In the genomic region with DNA sequence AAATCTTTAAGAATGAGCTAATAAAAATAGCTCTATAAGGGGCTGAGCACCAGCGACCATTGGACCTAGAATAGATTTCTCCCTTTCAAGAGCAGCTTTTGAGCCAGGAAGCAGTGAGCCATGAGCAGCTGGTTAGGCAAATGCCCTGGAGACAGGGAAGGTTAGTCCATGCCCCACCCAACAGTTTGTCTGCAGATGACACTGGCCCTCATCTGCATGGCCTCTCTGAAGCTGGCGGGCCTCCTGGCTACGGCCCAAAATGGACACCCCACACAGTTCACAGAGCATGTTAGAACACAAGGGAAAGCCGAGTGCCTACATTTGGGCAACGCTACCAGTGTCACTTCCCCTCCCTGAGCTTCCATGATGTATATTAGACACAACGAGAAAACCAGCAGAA, we compare ENCODE assay signal across 16 cellular contexts.
"Had no signal": no experiment of that assay in that cellular context is flagged by ENCODE, and none has a peak within 500 bp of the region (broad histone marks: within the 10 kb centered on the region; RNA-seq: fewer than 3 reads in every experiment).

No MANE protein-coding gene starts in this region.

- H3K4me1 ChIP-seq: adrenal gland, ascending aorta, esophagus muscularis mucosa, gastrocnemius medialis, neural progenitor cell, tibial artery had no signal

- DNase-seq: activated CD4-positive, alpha-beta memory T cell treated with anti-CD3 and anti-CD28 coated beads, Interleukin-2, amount 10 ng/mL, durations not matched to agents 7 days and 5 days; activated CD4-positive, alpha-beta T cell treated with anti-CD3 and anti-CD28 coated beads, Interleukin-2, amount 10 ng/mL, durations not matched to agents 24 days and 14 days; adrenal gland; brain microvascular endothelial cell; effector memory CD4-positive, alpha-beta T cell; gastrocnemius medialis; hypothalamus; spleen; stimulated activated CD4-positive, alpha-beta T cell treated with anti-CD3 and anti-CD28 coated beads, Interleukin-4, amount 100 ng/mL, for 24 hours; stimulated activated naive CD4-positive, alpha-beta T cell treated with Interleukin-2 at 50 U/mL for 16 hours had no signal

- H3K4me3 ChIP-seq: adrenal gland, ascending aorta, esophagus muscularis mucosa, gastrocnemius medialis, neural progenitor cell, spleen, tibial artery had no signal

- H3K9me3 ChIP-seq: adrenal gland, ascending aorta, esophagus muscularis mucosa, gastrocnemius medialis, spleen, tibial artery had no signal

- H3K27ac ChIP-seq: adrenal gland, ascending aorta, brain microvascular endothelial cell, esophagus muscularis mucosa, gastrocnemius medialis, neural progenitor cell, spleen, tibial artery, VCaP had no signal

- ATAC-seq: activated CD4-positive, CD25-positive, alpha-beta regulatory T cell treated with anti-CD3 and anti-CD28 coated beads, Interleukin-2, amount 50 U/mL, for 24 hours; gastrocnemius medialis had no signal

- H3K36me3 ChIP-seq: adrenal gland, ascending aorta, brain microvascular endothelial cell, gastrocnemius medialis, neural progenitor cell, tibial artery had no signal

- H3K27me3 ChIP-seq: adrenal gland, ascending aorta, brain microvascular endothelial cell, esophagus muscularis mucosa, gastrocnemius medialis, neural progenitor cell, spleen, tibial artery had no signal
